Comparison of ENCODE assay signal across 16 cellular contexts in genomic region chr2:42547446-42548295, GRCh38. TPM values are rescaled to one million over a fixed set of nuclear protein-coding genes. Genes with fewer than 3 reads are reported as not detected.
DNase-seq lines count a peak whose midpoint lies in the region; ATAC-seq and TF ChIP-seq lines count a peak whose summit lies in the region.
"Had no signal": no experiment of that assay in that cellular context is flagged by ENCODE, and none has a peak within 500 bp of the region (broad histone marks: within the 10 kb centered on the region; RNA-seq: fewer than 3 reads in every experiment).

No MANE protein-coding gene starts in this region.

- H3K79me2 ChIP-seq in DOHH2 (ENCODE audit: control insufficient read depth, low read length), result no peaks in the 10 kb centered on the region
- H3K79me2 ChIP-seq in SU-DHL-6 (ENCODE audit: insufficient read depth, low read length), result no peaks in the 10 kb centered on the region

- H3K4me1 Mint-ChIP-seq in memory B cell, result peaks cover 7% of the 10 kb centered on the region

- 93% methylated on average over 26 of the region's 27 CpGs for WGBS in HUES64

- peaks cover 1% of the 10 kb centered on the region for H3K27me3 Mint-ChIP-seq in memory B cell

- no peaks in the 10 kb centered on the region for H3K36me3 Mint-ChIP-seq in memory B cell
- H3K36me3 Mint-ChIP-seq: CD14-positive monocyte had no signal

- no peak for TF ChIP-seq CTCF in DOHH2 (IDR thresholded peaks at IDR 0.05; ENCODE audit: low read depth, low read length, poor library complexity, severe bottlenecking)
- TF ChIP-seq CTCF in SU-DHL-6 (IDR thresholded peaks at IDR 0.05; ENCODE audit: insufficient read depth, low read length, poor library complexity, severe bottlenecking), result no peak
- no peak for TF ChIP-seq CTCF in RWPE1 (conservative IDR thresholded peaks at IDR 0.05; ENCODE audit: low read depth)

- POLR2A ChIA-PET in RWPE1 (lab: Yijun Ruan, JAX; ENCODE audit: low non-redundant PET), result no interaction called here

- H3K4me3 ChIP-seq in DOHH2 (ENCODE audit: low read length) (peak overlapping the region; percentile 32), HUES64 (ENCODE audit: low read length) (no peak overlapping the region), SU-DHL-6 (ENCODE audit: insufficient read depth, low read length, poor library complexity, severe bottlenecking) (peak overlapping the region; percentile 48)
- H3K4me3 ChIP-seq: A549 had no signal

- peak overlapping the region; percentile 86 for H3K27ac Mint-ChIP-seq in memory B cell

- peaks cover 2% of the 10 kb centered on the region; the same call in 1 of the 2 replicates for H3F3A ChIP-seq in DOHH2 (ENCODE audit: control insufficient read depth, insufficient read depth)
- peaks cover 34% of the 10 kb centered on the region for H3F3A ChIP-seq in SU-DHL-6 (ENCODE audit: insufficient read depth)

- H3K36me3 ChIP-seq in DOHH2 (ENCODE audit: control insufficient read depth, low read length) (no peaks in the 10 kb centered on the region), HUES64 (ENCODE audit: insufficient read depth, low read length) (no peaks in the 10 kb centered on the region), SU-DHL-6 (ENCODE audit: low read length) (no peaks in the 10 kb centered on the region)

- H4K20me1 ChIP-seq in DOHH2 (ENCODE audit: control insufficient read depth, insufficient read depth, low read depth, low read length) (no peaks in the 10 kb centered on the region), SU-DHL-6 (ENCODE audit: low read depth, low read length) (no peaks in the 10 kb centered on the region)

- peak overlapping the region; percentile 79 for H2AFZ ChIP-seq in SU-DHL-6 (ENCODE audit: low read depth, low read length, severe bottlenecking)

- H3K9me3 ChIP-seq in DOHH2 (ENCODE audit: control insufficient read depth, insufficient read depth, low read length) (no peaks in the 10 kb centered on the region), HUES64 (ENCODE audit: insufficient read depth, low read depth, low read length) (no peaks in the 10 kb centered on the region), SU-DHL-6 (ENCODE audit: insufficient read depth, low read length) (no peaks in the 10 kb centered on the region)
- H3K9me3 ChIP-seq: A549 had no signal

- H3K9ac ChIP-seq in HUES64 (ENCODE audit: low read depth, low read length), result no peak overlapping the region
- H3K9ac ChIP-seq in SU-DHL-6 (ENCODE audit: low read length), result peak overlapping the region; percentile 67

- no peaks in the 10 kb centered on the region for H3K9me3 Mint-ChIP-seq in memory B cell

- ATAC-seq in memory B cell (ENCODE audit: low read depth) (no peak), HG02588 (IDR thresholded peaks at IDR 0.05; ENCODE audit: unreplicated experiment) (no peak)
- ATAC-seq: A549, Panc1, Right ventricle myocardium inferior had no signal

- H3K4me3 Mint-ChIP-seq in memory B cell, result peak overlapping the region; percentile 56

- H3K27me3 ChIP-seq in DOHH2 (ENCODE audit: control insufficient read depth, low read length), result no peaks in the 10 kb centered on the region
- no peaks in the 10 kb centered on the region for H3K27me3 ChIP-seq in HUES64 (ENCODE audit: insufficient read depth, low read length)
- no peaks in the 10 kb centered on the region for H3K27me3 ChIP-seq in SU-DHL-6 (ENCODE audit: low read length)

- H3K9me2 ChIP-seq in DOHH2 (replicated peaks; ENCODE audit: control insufficient read depth, low read length), result no peaks in the 10 kb centered on the region
- H3K9me2 ChIP-seq in SU-DHL-6 (replicated peaks; ENCODE audit: insufficient read depth, low read length), result no peaks in the 10 kb centered on the region

- CTCF ChIA-PET in RWPE1 (lab: Yijun Ruan, JAX), result interaction anchor here (0.6 kb wide), 1 partner anchor 265 kb away, joined by 3 read pairs; no protein-coding TSS in a partner anchor

- H3K27ac ChIP-seq in DOHH2 (ENCODE audit: low read depth, low read length), result no peak overlapping the region
- H3K27ac ChIP-seq in HUES64 (ENCODE audit: low read depth, low read length), result peak overlapping the region; percentile 89; the same call in 1 of the 2 replicates
- H3K27ac ChIP-seq in SU-DHL-6 (ENCODE audit: low read depth, low read length), result peak overlapping the region; percentile 94
- H3K27ac ChIP-seq in RWPE1, result no peak overlapping the region
- H3K27ac ChIP-seq: A549 had no signal

- H3K4me1 ChIP-seq in DOHH2 (ENCODE audit: control insufficient read depth, low read length), result peaks cover 22% of the 10 kb centered on the region
- peaks cover 36% of the 10 kb centered on the region for H3K4me1 ChIP-seq in HUES64 (ENCODE audit: insufficient read depth, low read length)
- H3K4me1 ChIP-seq: A549 had no signal

- H3K4me2 ChIP-seq in DOHH2 (ENCODE audit: low read length) (peak overlapping the region; percentile 61), SU-DHL-6 (ENCODE audit: low read depth, low read length, poor library complexity, severe bottlenecking) (peak overlapping the region; percentile 79)
- H3K4me2 ChIP-seq: A549 had no signal

- DNase-seq in memory B cell (ENCODE audit: low spot score in 2 of 2) (no peak), NCI-H2196 (lab: John Stamatoyannopoulos, UW; ENCODE audit: unreplicated experiment) (no peak), RWPE1 (ENCODE audit: low spot score) (no peak), islet precursor cell (no peak)
- DNase-seq: DMS153, IMR-90, NCI-H187 treated with DMSO at 0.1 percent for 48 hours, NCI-H748 treated with DMSO at 0.1 percent for 48 hours had no signal

RNA-seq across cellular contexts. Expression of gene MTA3, which starts 20.8 kb away (rescaled TPM):
- polyA plus RNA-seq in HUES64 (2013, experiment 1 of 2), result 106 TPM
- polyA plus RNA-seq in HUES64 (2013, experiment 2 of 2), result 111 TPM

RNA-seq across cellular contexts. Expression of gene KCNG3, which starts 53.9 kb away (rescaled TPM):
- polyA plus RNA-seq in HUES64 (2013, experiment 1 of 2), result 2.7 TPM
- 2.2 TPM for polyA plus RNA-seq in HUES64 (2013, experiment 2 of 2)
- polyA plus RNA-seq: CD14-positive monocyte, IMR-90 had no signal

Comparison
In these comparisons a context has a peak if more than half of its experiments do, and no peak if none do; other contexts are left out.
1. H3K27ac ChIP-seq: peak in HUES64 (single experiment) and SU-DHL-6 (single experiment); none in DOHH2 (single experiment) and RWPE1 (single experiment).